Comparison of ENCODE assay signal across 20 cellular contexts in the genomic region with DNA sequence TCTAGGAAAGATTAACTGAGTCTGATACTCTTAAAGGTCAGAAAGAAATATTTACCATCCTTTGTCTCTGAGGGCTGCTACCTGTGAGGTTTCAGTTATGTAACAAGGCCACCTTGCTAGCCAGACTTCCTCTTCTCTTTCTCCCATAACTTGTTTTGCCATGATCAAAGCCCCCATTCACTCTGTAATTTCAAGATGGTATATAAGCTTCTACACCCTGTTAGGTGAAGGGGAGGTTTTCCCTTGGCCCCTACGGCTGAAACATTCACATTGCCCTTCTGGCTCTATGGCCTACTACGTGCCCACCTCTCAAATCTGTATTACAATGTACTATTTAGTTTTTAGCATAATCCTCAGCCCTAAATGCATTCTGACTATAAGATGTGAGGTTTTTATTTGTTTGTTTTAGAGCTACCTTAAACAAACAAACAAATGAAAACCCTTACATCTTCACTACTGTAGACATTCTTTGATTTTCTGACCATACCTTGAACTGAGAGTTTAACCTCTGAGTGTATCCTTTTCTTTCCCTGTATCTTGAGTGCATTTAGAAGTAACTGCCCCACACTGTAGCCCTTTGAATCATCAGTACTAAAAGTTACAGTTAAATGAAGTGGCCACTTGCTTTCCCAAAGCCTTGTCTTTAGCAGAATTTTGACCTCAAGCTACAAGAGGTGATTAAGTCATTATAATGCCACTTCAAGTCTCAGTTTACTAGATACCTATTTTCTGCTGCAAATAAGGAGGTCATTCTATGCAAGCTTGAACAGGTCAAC.
DNase-seq lines count a peak whose midpoint lies in the region; ATAC-seq and FAIRE-seq lines count a peak whose summit lies in the region.
"Had no signal": no experiment of that assay in that cellular context is flagged by ENCODE, and none has a peak within 500 bp of the region (broad histone marks: within the 10 kb centered on the region; RNA-seq: fewer than 3 reads in every experiment).

No MANE protein-coding gene starts in this region.

- no peak for ATAC-seq in stimulated activated naive CD8-positive, alpha-beta T cell treated with anti-CD3 and anti-CD28 coated beads, Interleukin-15, Interleukin-2, amounts not matched to agents 100 U/mL and 50 U/mL, for 24 hours
- peak; percentile 40 for ATAC-seq in activated naive CD8-positive, alpha-beta T cell treated with anti-CD3 and anti-CD28 coated beads, Interleukin-2, amount 10 ng/mL, durations not matched to agents 7 days and 5 days (ENCODE audit: low read depth)
- ATAC-seq in GM19455 (IDR thresholded peaks at IDR 0.05; ENCODE audit: unreplicated experiment), result no peak
- ATAC-seq: lower lobe of right lung, psoas muscle had no signal

- peak overlapping the region; percentile 91 for H3K27ac Mint-ChIP-seq in stimulated activated naive CD8-positive, alpha-beta T cell treated with anti-CD3 and anti-CD28 coated beads, Interleukin-15, Interleukin-2, amounts not matched to agents 100 ng/mL and 50 ng/mL, for 24 hours
- peak overlapping the region; percentile 98 for H3K27ac Mint-ChIP-seq in activated naive CD8-positive, alpha-beta T cell treated with anti-CD3 and anti-CD28 coated beads, Interleukin-2, amount 10 ng/mL, durations not matched to agents 7 days and 5 days
- H3K27ac Mint-ChIP-seq: HFFc6 had no signal

- no peak for FAIRE-seq in RCC 7860 (lab: Jason Lieb, UNC)
- FAIRE-seq: bronchial epithelial cell, kidney had no signal

- POLR2A ChIA-PET in activated naive CD8-positive, alpha-beta T cell treated with anti-CD3 and anti-CD28 coated beads, Interleukin-2, amount 10 ng/mL, durations not matched to agents 7 days and 5 days (lab: Charles Lee), result no interaction called here

- peaks cover 11% of the 10 kb centered on the region for H3K9me3 ChIP-seq in KOPT-K1 (ENCODE audit: insufficient read depth, low read length, poor library complexity, severe bottlenecking)
- H3K9me3 ChIP-seq: lower lobe of right lung, mucosa of descending colon, psoas muscle, thoracic aorta had no signal

- H3K36me3 Mint-ChIP-seq in stimulated activated naive CD8-positive, alpha-beta T cell treated with anti-CD3 and anti-CD28 coated beads, Interleukin-15, Interleukin-2, amounts not matched to agents 100 ng/mL and 50 ng/mL, for 24 hours (ENCODE audit: low read depth), result no peaks in the 10 kb centered on the region
- peaks cover 4% of the 10 kb centered on the region for H3K36me3 Mint-ChIP-seq in activated naive CD8-positive, alpha-beta T cell treated with anti-CD3 and anti-CD28 coated beads, Interleukin-2, amount 10 ng/mL, durations not matched to agents 7 days and 5 days

- no peaks in the 10 kb centered on the region for H3K36me3 ChIP-seq in KOPT-K1 (ENCODE audit: insufficient read depth, low read length)
- H3K36me3 ChIP-seq: lower lobe of right lung, thoracic aorta, WERI-Rb-1 had no signal

- H3K4me3 Mint-ChIP-seq in stimulated activated naive CD8-positive, alpha-beta T cell treated with anti-CD3 and anti-CD28 coated beads, Interleukin-15, Interleukin-2, amounts not matched to agents 100 ng/mL and 50 ng/mL, for 24 hours, result peak overlapping the region; percentile 75
- peak overlapping the region; percentile 88 for H3K4me3 Mint-ChIP-seq in activated naive CD8-positive, alpha-beta T cell treated with anti-CD3 and anti-CD28 coated beads, Interleukin-2, amount 10 ng/mL, durations not matched to agents 7 days and 5 days
- H3K4me3 Mint-ChIP-seq: HFFc6 had no signal

- H3K27me3 Mint-ChIP-seq in stimulated activated naive CD8-positive, alpha-beta T cell treated with anti-CD3 and anti-CD28 coated beads, Interleukin-15, Interleukin-2, amounts not matched to agents 100 ng/mL and 50 ng/mL, for 24 hours, result no peaks in the 10 kb centered on the region
- no peaks in the 10 kb centered on the region for H3K27me3 Mint-ChIP-seq in activated naive CD8-positive, alpha-beta T cell treated with anti-CD3 and anti-CD28 coated beads, Interleukin-2, amount 10 ng/mL, durations not matched to agents 7 days and 5 days

- peak overlapping the region; percentile 86 for H3K27ac ChIP-seq in KOPT-K1 (ENCODE audit: low read depth, low read length, poor library complexity, severe bottlenecking)
- H3K27ac ChIP-seq: lower lobe of right lung, PC-9, psoas muscle, thoracic aorta, WERI-Rb-1 had no signal

- H3K9me3 Mint-ChIP-seq in stimulated activated naive CD8-positive, alpha-beta T cell treated with anti-CD3 and anti-CD28 coated beads, Interleukin-15, Interleukin-2, amounts not matched to agents 100 ng/mL and 50 ng/mL, for 24 hours, result peaks cover 8% of the 10 kb centered on the region
- H3K9me3 Mint-ChIP-seq in activated naive CD8-positive, alpha-beta T cell treated with anti-CD3 and anti-CD28 coated beads, Interleukin-2, amount 10 ng/mL, durations not matched to agents 7 days and 5 days, result peaks cover 9% of the 10 kb centered on the region

- peaks cover 66% of the 10 kb centered on the region for H3K4me1 Mint-ChIP-seq in stimulated activated naive CD8-positive, alpha-beta T cell treated with anti-CD3 and anti-CD28 coated beads, Interleukin-15, Interleukin-2, amounts not matched to agents 100 ng/mL and 50 ng/mL, for 24 hours (ENCODE audit: low read depth)
- peaks cover 25% of the 10 kb centered on the region for H3K4me1 Mint-ChIP-seq in activated naive CD8-positive, alpha-beta T cell treated with anti-CD3 and anti-CD28 coated beads, Interleukin-2, amount 10 ng/mL, durations not matched to agents 7 days and 5 days

- DNase-seq in stimulated activated naive CD8-positive, alpha-beta T cell treated with anti-CD3 and anti-CD28 coated beads, Interleukin-15, Interleukin-2, amounts not matched to agents 100 U/mL and 50 U/mL, for 24 hours, result no peak
- DNase-seq in activated naive CD8-positive, alpha-beta T cell treated with anti-CD3 and anti-CD28 coated beads, Interleukin-2, amount 10 ng/mL, durations not matched to agents 7 days and 5 days, result no peak
- DNase-seq in GOT3 (lab: John Stamatoyannopoulos, UW) (no peak), RCC 7860 (ENCODE audit: low spot score) (no peak)
- DNase-seq: activated CD8-positive, alpha-beta memory T cell treated with anti-CD3 and anti-CD28 coated beads for 24 hours; EL; HFFc6; kidney; lower lobe of right lung; mucosa of descending colon; NCI-H1092 treated with DMSO at 0.1 percent for 48 hours; NCI-H446; PC-9; psoas muscle; WERI-Rb-1 had no signal
